ENCODE assay signal across 16 cellular contexts in the genomic region with DNA sequence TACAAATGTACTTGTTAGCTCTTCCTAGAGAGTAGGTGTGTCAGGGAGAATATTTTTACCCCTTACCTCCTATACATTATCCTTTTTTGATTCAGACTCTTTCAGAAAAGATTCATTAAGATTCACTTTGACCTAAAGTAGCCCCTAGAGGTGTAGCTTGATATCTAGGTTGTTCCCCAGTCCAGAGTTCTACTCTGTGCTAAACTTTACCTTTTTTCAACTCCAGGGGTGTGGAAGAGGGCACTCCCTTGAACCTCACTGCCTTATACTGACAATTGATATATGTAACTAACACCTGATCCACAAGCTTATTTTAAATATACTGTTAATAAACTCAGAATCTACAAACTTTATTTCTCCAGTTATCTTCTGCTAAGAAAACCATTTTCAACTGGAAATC. TPM values are rescaled to one million over a fixed set of nuclear protein-coding genes. Genes with fewer than 3 reads are reported as not detected.
DNase-seq lines count a peak whose midpoint lies in the region; ATAC-seq, FAIRE-seq and TF ChIP-seq lines count a peak whose summit lies in the region.
"Had no signal": no experiment of that assay in that cellular context is flagged by ENCODE, and none has a peak within 500 bp of the region (broad histone marks: within the 10 kb centered on the region; RNA-seq: fewer than 3 reads in every experiment).

No MANE protein-coding gene starts in this region.

- peaks cover 13% of the 10 kb centered on the region for H3K4me1 Mint-ChIP-seq in memory B cell

- peaks cover 16% of the 10 kb centered on the region for H3K36me3 Mint-ChIP-seq in memory B cell

- POLR2A ChIA-PET in GM12878 (lab: Charles Lee), result interaction anchor here (0.6 to 0.9 kb wide), 3 partner anchors 15 to 53 kb away, joined by 3 read pairs; no protein-coding TSS in a partner anchor

- TF ChIP-seq EP300 in GM12878 (IDR thresholded peaks at IDR 0.05; ENCODE audit: borderline replicate concordance in 1 of 2, control insufficient read depth in 1 of 2, low read depth in 2 of 2, low read length in 2 of 2), result no peak

- peaks cover 64% of the 10 kb centered on the region for H3K36me3 ChIP-seq in Karpas-422 (ENCODE audit: insufficient read depth, low read length)
- H3K36me3 ChIP-seq in GM12878 (ENCODE audit: control insufficient read depth in 2 of 2, insufficient read depth in 2 of 2, low read length in 1 of 2), result peaks cover 0 to 9% of the 10 kb centered on the region in 2 experiments; a peak in 3 of 4 replicates
- H3K36me3 ChIP-seq in thoracic aorta, result no peaks in the 10 kb centered on the region
- peaks cover 0 to 20% of the 10 kb centered on the region in 2 donors for H3K36me3 ChIP-seq in psoas muscle (ENCODE audit: insufficient read depth in 1 of 2, low read depth in 1 of 2)

- H3K4me1 ChIP-seq in Karpas-422 (ENCODE audit: low read length) (peaks cover 40% of the 10 kb centered on the region), GM12878 (ENCODE audit: control insufficient read depth, insufficient read depth, low read length) (peaks cover 5% of the 10 kb centered on the region), thoracic aorta (ENCODE audit: control insufficient read depth in 1 of 2, low read depth in 2 of 2) (peaks cover 0 to 25% of the 10 kb centered on the region in 2 donors), psoas muscle (peaks cover 3% of the 10 kb centered on the region)
- H3K4me1 ChIP-seq: Caco-2 had no signal

- TF ChIP-seq CTCF in GM12878 (IDR thresholded peaks at IDR 0.05 in 2 of 3, conservative IDR thresholded peaks at IDR 0.05 in 1 of 3; ENCODE audit: control insufficient read depth in 2 of 3, extremely low read depth in 1 of 3, insufficient read depth in 1 of 3, low read depth in 3 of 3, low read length in 3 of 3) (no peak), thoracic aorta (IDR thresholded peaks at IDR 0.05) (no peak), psoas muscle (IDR thresholded peaks at IDR 0.05) (no peak)

- no peak overlapping the region for H3K9ac ChIP-seq in Karpas-422 (ENCODE audit: low read length)
- no peak overlapping the region for H3K9ac ChIP-seq in GM12878 (ENCODE audit: control insufficient read depth, insufficient read depth, low read length)

- no peaks in the 10 kb centered on the region for H3K27me3 ChIP-seq in Karpas-422 (ENCODE audit: low read length)
- H3K27me3 ChIP-seq in GM12878 (replicated peaks in 1 of 2; ENCODE audit: control insufficient read depth in 2 of 2, insufficient read depth in 2 of 2, low read length in 1 of 2), result no peaks in the 10 kb centered on the region
- no peaks in the 10 kb centered on the region for H3K27me3 ChIP-seq in thoracic aorta (replicated peaks; ENCODE audit: insufficient read depth)
- no peaks in the 10 kb centered on the region for H3K27me3 ChIP-seq in psoas muscle (ENCODE audit: insufficient read depth in 3 of 3, low read length in 2 of 3)

- in situ Hi-C loops in GM12878 (cut with MboI), result no loop called here

- FAIRE-seq in GM12878 (lab: Jason Lieb, UNC), result no peak
- FAIRE-seq: G401.6 had no signal

- intact Hi-C loops in GM12878 (cut with micrococcal nuclease; ENCODE audit: unreplicated experiment) (loop anchor here (2.0 kb wide), 1 partner anchor 15 kb away; no protein-coding TSS in a partner anchor), psoas muscle (cut with DNase I) (no loop called here)

- H3K27me3 Mint-ChIP-seq in memory B cell, result no peaks in the 10 kb centered on the region

- no peak for TF ChIP-seq RAD21 in GM12878 (IDR thresholded peaks at IDR 0.05; ENCODE audit: insufficient read depth, low read depth, low read length)

- RAD21 ChIA-PET in GM12878 (lab: Charles Lee; ENCODE audit: unreplicated experiment), result interaction anchor here (0.6 to 1.9 kb wide), 10 partner anchors 8 to 310 kb away, joined by 3 to 12 read pairs (median 3); a partner anchor contains a TSS

- no peak overlapping the region for H3K4me3 Mint-ChIP-seq in memory B cell
- H3K4me3 Mint-ChIP-seq: CD8-positive, alpha-beta T cell; GM23338; H9 had no signal

- H3K4me3 ChIP-seq in Karpas-422 (ENCODE audit: low read length) (no peak overlapping the region), GM12878 (no peak overlapping the region), thoracic aorta (no peak overlapping the region), psoas muscle (no peak overlapping the region)
- H3K4me3 ChIP-seq: GM23338 had no signal

- H3K27ac ChIP-seq in Karpas-422 (ENCODE audit: low read length) (0 out of 2 replicates have a peak overlapping the region, but pooled peaks have one; percentile 5), GM12878 (ENCODE audit: control insufficient read depth, insufficient read depth) (no peak overlapping the region), thoracic aorta (peak overlapping the region; percentile 24 to 80), psoas muscle (no peak overlapping the region)

- no TSS peak for BruUV-seq in GM12878 (replicated peaks; lab: Mats Ljungman, UMichigan)

- H3K4me2 ChIP-seq in Karpas-422 (ENCODE audit: low read depth, low read length, poor library complexity, severe bottlenecking), result no peak overlapping the region
- no peak overlapping the region for H3K4me2 ChIP-seq in GM12878 (ENCODE audit: control insufficient read depth, insufficient read depth)
- H3K4me2 ChIP-seq: GM23338 had no signal

- no peaks in the 10 kb centered on the region for H4K20me1 ChIP-seq in Karpas-422 (ENCODE audit: insufficient read depth, low read depth, low read length)
- no peaks in the 10 kb centered on the region for H4K20me1 ChIP-seq in GM12878 (ENCODE audit: control insufficient read depth, insufficient read depth)

- SMC1A ChIA-PET in GM12878 (lab: Charles Lee; ENCODE audit: uncharacterized antibody, unreplicated experiment), result interaction anchor here (0.7 to 2.0 kb wide), 11 partner anchors 9 to 235 kb away, joined by 3 to 16 read pairs (median 4); a partner anchor contains a TSS

- no peak overlapping the region for H2AFZ ChIP-seq in Karpas-422 (ENCODE audit: low read length)
- no peak overlapping the region for H2AFZ ChIP-seq in GM12878 (ENCODE audit: control insufficient read depth, low read depth, low read length)
- H2AFZ ChIP-seq: GM23338 had no signal

- no peaks in the 10 kb centered on the region for H3K9me2 ChIP-seq in Karpas-422 (replicated peaks; ENCODE audit: insufficient read depth, low read length)

- H3K79me2 ChIP-seq in Karpas-422 (ENCODE audit: low read length), result peaks cover 99% of the 10 kb centered on the region
- peaks cover 33% of the 10 kb centered on the region for H3K79me2 ChIP-seq in GM12878 (ENCODE audit: control insufficient read depth, insufficient read depth, low read length)

- CTCF ChIA-PET in GM12878 (lab: Yijun Ruan, JAX), result interaction anchor here (0.6 to 6.1 kb wide), 16 partner anchors 7 to 463 kb away, joined by 3 to 29 read pairs (median 4); a partner anchor contains a TSS

- peak overlapping the region; percentile 38 for H3K27ac Mint-ChIP-seq in memory B cell
- H3K27ac Mint-ChIP-seq: CD8-positive, alpha-beta T cell; GM23338; H9 had no signal

- H3K9me3 ChIP-seq in Karpas-422 (ENCODE audit: low read length) (no peaks in the 10 kb centered on the region; the same call in none of the 2 replicates), GM12878 (replicated peaks; ENCODE audit: control insufficient read depth, insufficient read depth, low read length) (no peaks in the 10 kb centered on the region), thoracic aorta (no peaks in the 10 kb centered on the region), psoas muscle (no peaks in the 10 kb centered on the region)
- H3K9me3 ChIP-seq: Caco-2 had no signal

- DNase-seq in Karpas-422, result no peak
- no peak for DNase-seq in GM12878 (ENCODE audit: low read depth, low spot score)
- DNase-seq in memory B cell (ENCODE audit: low spot score in 2 of 2), result no peak
- DNase-seq in thoracic aorta (ENCODE audit: low spot score), result no peak
- no peak for DNase-seq in activated CD4-positive, alpha-beta T cell treated with anti-CD3 and anti-CD28 coated beads, Interleukin-2, amount 50 U/mL, for 4 hours
- no peak for DNase-seq in psoas muscle
- no peak for DNase-seq in NCI-H128 (lab: John Stamatoyannopoulos, UW; ENCODE audit: unreplicated experiment)
- DNase-seq: C1 segment of cervical spinal cord; Caco-2; CD8-positive, alpha-beta T cell; DMS153; DND-41; H9 had no signal

- TF ChIP-seq POLR2A in GM12878 (IDR thresholded peaks at IDR 0.05; ENCODE audit: low read depth, low read length), result no peak

- H3K9me3 Mint-ChIP-seq in memory B cell, result no peaks in the 10 kb centered on the region
- H3K9me3 Mint-ChIP-seq: CD8-positive, alpha-beta T cell; GM23338 had no signal

- peak; percentile 61 for ATAC-seq in GM12878
- no peak for ATAC-seq in memory B cell (ENCODE audit: low read depth)
- ATAC-seq in thoracic aorta (ENCODE audit: insufficient number of reproducible peaks, low FRiP score, low read depth), result no peak
- no peak for ATAC-seq in psoas muscle
- ATAC-seq: CD8-positive, alpha-beta T cell; GM23338; HCT116 had no signal

RNA-seq across cellular contexts. Expression of a gene that starts 30.0 kb away (rescaled TPM):
- 88.9 and 124 TPM in 2 replicates for total RNA-seq in Karpas-422 (2014; rRNA removed; shearing (Covaris generic); ENCODE audit: low replicate concordance)
- 106 and 111 TPM in 2 replicates for total RNA-seq in GM12878 (2013; cell fraction: nucleolus; rRNA removed)
- 51.3 and 60.1 TPM in 2 replicates for total RNA-seq in GM12878 (2014; rRNA removed)
- 77.3 and 79.8 TPM in 2 replicates for total RNA-seq in GM12878 (2014; rRNA removed; fragmentation: Illumina TruSeq; extraction: Trizol)
- total RNA-seq in GM12878 (2021), result 37.9 and 40.0 TPM in 2 replicates
- polyA plus RNA-seq in GM12878 (2011; ENCODE audit: low read depth), result 32.0 TPM
- 63.5 and 86.7 TPM in 2 replicates for polyA plus RNA-seq in GM12878 (2011; rRNA removed)
- polyA plus RNA-seq in GM12878 (2011; cell fraction: cytosol; rRNA removed), result 30.5 and 37.4 TPM in 2 replicates
- 27.5 and 29.9 TPM in 2 replicates for polyA plus RNA-seq in GM12878 (2011; cell fraction: nucleus; rRNA removed)
- 54.8 and 55.7 TPM in 2 replicates for polyA plus RNA-seq in GM12878 (2012)
- 59.5 and 87.1 TPM in 2 replicates for polyA plus RNA-seq in GM12878 (2014; fragmentation: Illumina TruSeq; extraction: Trizol)
- polyA plus RNA-seq in GM12878 (2014; fragmentation: Nextera tagmentation; extraction: Ambion mirVana), result 10 to 100 TPM; 25.6 to 38.7 TPM
- polyA plus RNA-seq in GM12878 (2014; rRNA removed), result 34.1 and 39.0 TPM in 2 replicates
- 10 to 100 TPM; 29.9 to 33.3 TPM for polyA plus RNA-seq in GM12878 (2016; fragmentation: Nextera tagmentation; extraction: Ambion mirVana)
- polyA minus RNA-seq in GM12878 (2011; rRNA and poly(A)+ RNA removed), result 47.8 and 54.3 TPM in 2 replicates
- 16.6 and 23.3 TPM in 2 replicates for polyA minus RNA-seq in GM12878 (2011; cell fraction: cytosol; rRNA and poly(A)+ RNA removed)
- 22.0 and 25.4 TPM in 2 replicates for polyA minus RNA-seq in GM12878 (2011; cell fraction: nucleus; rRNA and poly(A)+ RNA removed)
- 10 to 100 TPM; 27.3 to 32.1 TPM for total RNA-seq in thoracic aorta
- 10 to 100 TPM; 12.2 to 15.6 (median 13.0) TPM for total RNA-seq in psoas muscle
- polyA plus RNA-seq in psoas muscle, result 10 to 100 TPM; 12.0 to 26.8 (median 13.1) TPM

Comparison
In these comparisons a context has a peak if more than half of its experiments do, and no peak if none do; other contexts are left out.
1. H3K27ac ChIP-seq: peak in Karpas-422 (single experiment) and thoracic aorta (2 of 2); none in GM12878 (single experiment) and psoas muscle (single experiment).